ENCODE assay signal across 1 cellular context in genomic region chr9:127168756-127169506, GRCh38.
TF ChIP-seq lines count a peak whose summit lies in the region.

No MANE protein-coding gene starts in this region.

TF ChIP-seq in K562, 482 proteins besides CTCF, POLR2A, EP300 and RAD21:
- TF ChIP-seq HCFC1 (IDR thresholded peaks at IDR 0.05; ENCODE audit: low read depth, low read length) (no peak), SOX6 (IDR thresholded peaks at IDR 0.05) (peak; percentile 13; the same call in 1 of the 2 replicates), GATAD2B (IDR thresholded peaks at IDR 0.05; ENCODE audit: borderline replicate concordance) (no peak), SFPQ (IDR thresholded peaks at IDR 0.05; ENCODE audit: low read depth, low read length) (no peak), NR2C1 (IDR thresholded peaks at IDR 0.05) (peak; percentile 64), NR2C1 (tag; IDR thresholded peaks at IDR 0.05) (peak; percentile 75), POLR2AphosphoS5 (IDR thresholded peaks at IDR 0.05; ENCODE audit: control insufficient read depth, insufficient read depth, low read depth, low read length) (peak; percentile 75), ETS1 (conservative IDR thresholded peaks at IDR 0.05; ENCODE audit: control insufficient read depth, low read depth, low read length) (peak; percentile 60; the same call in 1 of the 2 replicates), ETV5 (CRISPR knock-in tag; IDR thresholded peaks at IDR 0.05; ENCODE audit: low read depth) (peak; percentile 69; the same call in 1 of the 2 replicates), KDM1A (IDR thresholded peaks at IDR 0.05) (0 out of 4 replicates have a peak, but pooled peaks have one; percentile 11 to 43), TCF3 (CRISPR knock-in tag; IDR thresholded peaks at IDR 0.05) (peak; percentile 95), GATA2 (CRISPR knock-in tag; IDR thresholded peaks at IDR 0.05) (peak; percentile 80), PRDM10 (IDR thresholded peaks at IDR 0.05; ENCODE audit: partially characterized antibody) (peak; percentile 43), CBFA2T2 (conservative IDR thresholded peaks at IDR 0.05) (peak; percentile 89), CXXC5 (CRISPR knock-in tag; IDR thresholded peaks at IDR 0.05) (peak; percentile 66; the same call in 1 of the 2 replicates), CUX1 (CRISPR knock-in tag; IDR thresholded peaks at IDR 0.05) (no peak), DPF2 (IDR thresholded peaks at IDR 0.05) (peak; percentile 61; the same call in 1 of the 2 replicates), MTA2 (IDR thresholded peaks at IDR 0.05; ENCODE audit: low read depth) (peak; percentile 62), SMAD4 (CRISPR knock-in tag; conservative IDR thresholded peaks at IDR 0.05) (peak; percentile 58; the same call in 1 of the 2 replicates), BHLHE40 (IDR thresholded peaks at IDR 0.05; ENCODE audit: low read length) (peak; percentile 66; the same call in 1 of the 2 replicates), TEAD4 (IDR thresholded peaks at IDR 0.05; ENCODE audit: low read length) (peak; percentile 80), TEAD4 (CRISPR knock-in tag; IDR thresholded peaks at IDR 0.05; ENCODE audit: borderline replicate concordance) (no peak), KLF16 (IDR thresholded peaks at IDR 0.05) (0 out of 2 replicates have a peak, but pooled peaks have one; percentile 28), CBFB (CRISPR knock-in tag; IDR thresholded peaks at IDR 0.05) (peak; percentile 70; the same call in 1 of the 2 replicates), TRIM24 (IDR thresholded peaks at IDR 0.05) (peak; percentile 34 to 51; a peak in 2 of 4 replicates), DMBX1 (CRISPR knock-in tag; IDR thresholded peaks at IDR 0.05; ENCODE audit: borderline replicate concordance) (peak; percentile 54; the same call in 1 of the 2 replicates), NCOR1 (IDR thresholded peaks at IDR 0.05) (peak; percentile 77), HLTF (IDR thresholded peaks at IDR 0.05) (no peak), ZC3H4 (CRISPR knock-in tag; IDR thresholded peaks at IDR 0.05; ENCODE audit: borderline replicate concordance) (no peak), HNRNPK (IDR thresholded peaks at IDR 0.05; ENCODE audit: low read depth, low read length, poor library complexity, severe bottlenecking) (no peak), CTBP1 (IDR thresholded peaks at IDR 0.05; ENCODE audit: borderline replicate concordance) (peak; percentile 30; the same call in 1 of the 2 replicates), TAL1 (IDR thresholded peaks at IDR 0.05) (peak; percentile 87), MNT (conservative IDR thresholded peaks at IDR 0.05) (peak in 1 of 2 experiments; percentile 37; a peak in 1 of 4 replicates), ZBTB12 (CRISPR knock-in tag; IDR thresholded peaks at IDR 0.05) (no peak), ZNF12 (CRISPR knock-in tag; IDR thresholded peaks at IDR 0.05) (0 out of 2 replicates have a peak, but pooled peaks have one; percentile 51), NFIC (IDR thresholded peaks at IDR 0.05) (peak; percentile 59; the same call in 1 of the 2 replicates), STAT5A (IDR thresholded peaks at IDR 0.05; ENCODE audit: borderline replicate concordance, low read length) (peak; percentile 48; the same call in 1 of the 2 replicates), DLX4 (CRISPR knock-in tag; IDR thresholded peaks at IDR 0.05) (no peak), ARID1B (IDR thresholded peaks at IDR 0.05) (peak; percentile 80), VEZF1 (CRISPR knock-in tag; IDR thresholded peaks at IDR 0.05) (no peak), TFAP4 (CRISPR knock-in tag; IDR thresholded peaks at IDR 0.05; ENCODE audit: borderline replicate concordance) (peak; percentile 36; the same call in 1 of the 2 replicates), CBFA2T3 (IDR thresholded peaks at IDR 0.05) (peak; percentile 92), NR2C2 (CRISPR knock-in tag; IDR thresholded peaks at IDR 0.05) (no peak), NR2C2 (tag; IDR thresholded peaks at IDR 0.05) (peak; percentile 31; the same call in 1 of the 2 replicates)
